In the genomic region with DNA sequence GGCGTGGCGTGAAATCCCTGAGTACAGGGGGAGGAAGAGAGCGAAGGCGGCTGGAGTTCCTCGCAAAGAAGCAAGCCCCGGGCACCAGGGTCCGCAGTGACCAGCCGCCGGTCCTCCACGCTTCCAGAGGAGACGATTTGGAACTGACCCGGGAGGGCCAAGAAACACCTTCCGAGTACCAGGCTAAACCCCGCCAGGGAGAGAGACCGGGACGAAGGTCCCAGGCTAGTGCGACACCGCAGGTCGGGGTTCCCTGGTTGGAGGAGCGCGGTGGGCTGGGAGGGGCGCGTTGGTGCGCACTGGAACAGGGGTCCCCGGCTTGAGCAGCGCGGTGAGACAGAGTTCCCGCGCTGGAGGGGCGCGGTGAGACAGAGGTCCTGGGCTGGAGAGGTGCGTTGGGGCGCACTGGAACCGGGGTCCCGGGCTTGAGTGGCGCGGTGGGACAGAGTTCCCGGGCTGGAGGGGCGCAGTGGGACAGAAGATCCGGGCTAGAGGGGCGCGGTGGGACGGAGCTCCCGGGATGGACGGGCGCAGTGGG, we compare ENCODE assay signal across 8 cellular contexts. TPM values are rescaled to one million over a fixed set of nuclear protein-coding genes. Genes with fewer than 3 reads are reported as not detected.
DNase-seq lines count a peak whose midpoint lies in the region; ATAC-seq and TF ChIP-seq lines count a peak whose summit lies in the region.

No MANE protein-coding gene starts in this region.

- POLR2A ChIA-PET in BJ (lab: Charles Lee): no interaction called here

- TF ChIP-seq CTCF in BJ (IDR thresholded peaks at IDR 0.05; ENCODE audit: insufficient read depth, low read depth, low read length): no peak
- peak; percentile 16 for TF ChIP-seq CTCF in choroid plexus epithelial cell (conservative IDR thresholded peaks at IDR 0.05; ENCODE audit: low read depth, low read length)

- intact Hi-C loops in left colon (cut with DNase I, micrococcal nuclease): no loop called here

- H3K4me1 Mint-ChIP-seq in stimulated activated memory B cell treated with anti-CD40 and anti-IgM and Interleukin-4, amounts not matched to agents 10 μg/mL and 1 μg/mL and 100 μg/mL, for 72 hours: peaks cover 67% of the 10 kb centered on the region

- H3K9me3 Mint-ChIP-seq in stimulated activated memory B cell treated with anti-CD40 and anti-IgM and Interleukin-4, amounts not matched to agents 10 μg/mL and 1 μg/mL and 100 μg/mL, for 72 hours: no peaks in the 10 kb centered on the region

- H3K36me3 Mint-ChIP-seq in stimulated activated memory B cell treated with anti-CD40 and anti-IgM and Interleukin-4, amounts not matched to agents 10 μg/mL and 1 μg/mL and 100 μg/mL, for 72 hours: peaks cover 31% of the 10 kb centered on the region

- CTCF ChIA-PET in BJ (lab: Yijun Ruan, JAX): interaction anchor here (0.6 kb wide), 1 partner anchor 183 kb away, joined by 3 read pairs; no protein-coding TSS in a partner anchor

- ATAC-seq in GM21529 (IDR thresholded peaks at IDR 0.05; ENCODE audit: unreplicated experiment): peak; percentile 17
- peak; percentile 56 for ATAC-seq in SK-N-SH treated with all-trans-retinoic acid at 6 μM for 48 hours
- peak; percentile 56 for ATAC-seq in left colon
- ATAC-seq in stimulated activated memory B cell treated with anti-CD40 and anti-IgM and Interleukin-4, amounts not matched to agents 10 μg/mL and 1 μg/mL and 100 μg/mL, for 72 hours: peak; percentile 20
- no peak for ATAC-seq in HG03045 (IDR thresholded peaks at IDR 0.05; ENCODE audit: unreplicated experiment)

- peak overlapping the region; percentile 94 for H3K4me3 Mint-ChIP-seq in stimulated activated memory B cell treated with anti-CD40 and anti-IgM and Interleukin-4, amounts not matched to agents 10 μg/mL and 1 μg/mL and 100 μg/mL, for 72 hours

- peak overlapping the region; percentile 96 for H3K4me3 ChIP-seq in BJ (ENCODE audit: low read depth, low read length)
- H3K4me3 ChIP-seq in choroid plexus epithelial cell (ENCODE audit: low read depth, low read length): peak overlapping the region; percentile 98

- H3K36me3 ChIP-seq in BJ (ENCODE audit: control insufficient read depth, insufficient read depth, low read length): no peaks in the 10 kb centered on the region

- H3K27ac Mint-ChIP-seq in stimulated activated memory B cell treated with anti-CD40 and anti-IgM and Interleukin-4, amounts not matched to agents 10 μg/mL and 1 μg/mL and 100 μg/mL, for 72 hours: peak overlapping the region; percentile 98

- DNase-seq in BJ (ENCODE audit: low read depth): no peak
- peak; percentile 30 for DNase-seq in choroid plexus epithelial cell (ENCODE audit: low read depth)
- peak; percentile 43 to 62 for DNase-seq in left colon
- DNase-seq in GDM1 (lab: John Stamatoyannopoulos, UW): no peak

- no peaks in the 10 kb centered on the region for H3K27me3 ChIP-seq in BJ (ENCODE audit: control insufficient read depth, insufficient read depth, low read length)

- H3K27me3 Mint-ChIP-seq in stimulated activated memory B cell treated with anti-CD40 and anti-IgM and Interleukin-4, amounts not matched to agents 10 μg/mL and 1 μg/mL and 100 μg/mL, for 72 hours: no peaks in the 10 kb centered on the region

TF ChIP-seq in SK-N-SH treated with all-trans-retinoic acid at 6 μM for 48 hours, 23 proteins besides CTCF, POLR2A, EP300 and RAD21:
- TF ChIP-seq SNAI2 (CRISPR knock-in tag; IDR thresholded peaks at IDR 0.05) (no peak), ZC3H10 (CRISPR knock-in tag; IDR thresholded peaks at IDR 0.05) (no peak), TCF4 (CRISPR knock-in tag; IDR thresholded peaks at IDR 0.05; ENCODE audit: borderline replicate concordance) (no peak), PATZ1 (CRISPR knock-in tag; IDR thresholded peaks at IDR 0.05; ENCODE audit: borderline replicate concordance) (no peak), ARNTL (CRISPR knock-in tag; IDR thresholded peaks at IDR 0.05; ENCODE audit: borderline replicate concordance, low read depth) (no peak), ZNF565 (CRISPR knock-in tag; conservative IDR thresholded peaks at IDR 0.05; ENCODE audit: low read depth) (no peak), CSDC2 (CRISPR knock-in tag; IDR thresholded peaks at IDR 0.05) (no peak), ZFP30 (CRISPR knock-in tag; IDR thresholded peaks at IDR 0.05) (no peak), GLIS3 (CRISPR knock-in tag; IDR thresholded peaks at IDR 0.05) (no peak), BACH2 (CRISPR knock-in tag; IDR thresholded peaks at IDR 0.05; ENCODE audit: borderline replicate concordance) (no peak), TOX (CRISPR knock-in tag; IDR thresholded peaks at IDR 0.05; ENCODE audit: borderline replicate concordance) (no peak), ZNF70 (CRISPR knock-in tag; IDR thresholded peaks at IDR 0.05) (no peak), PPARA (CRISPR knock-in tag; IDR thresholded peaks at IDR 0.05; ENCODE audit: borderline replicate concordance) (no peak)
TF ChIP-seq in SK-N-SH treated with all-trans-retinoic acid at 6 μM for 48 hours: peak in this region for 0.

RNA-seq across cellular contexts. Expression of gene WDFY1, which starts 0.9 kb away (rescaled TPM):
- 67.4 and 90.6 TPM in 2 replicates for polyA plus RNA-seq in BJ (2011; rRNA removed)
- polyA minus RNA-seq in BJ (2011; rRNA and poly(A)+ RNA removed): 138 and 209 TPM in 2 replicates
- total RNA-seq in left colon: 10 to 100 TPM; 67.7 to 73.4 TPM

RNA-seq across cellular contexts. Expression of gene MRPL44, which starts 13.0 kb away (rescaled TPM):
- 12.8 and 17.8 TPM in 2 replicates for polyA plus RNA-seq in BJ (2011; rRNA removed)
- polyA minus RNA-seq in BJ (2011; rRNA and poly(A)+ RNA removed): 3.3 and 4.3 TPM in 2 replicates
- total RNA-seq in left colon: 10 to 100 TPM; 28.6 to 35.5 TPM

Comparison
In these comparisons a context has a peak if more than half of its experiments do, and no peak if none do; other contexts are left out.
1. DNase-seq: peak in choroid plexus epithelial cell (single experiment) and left colon (2 of 2); none in BJ (single experiment) and GDM1 (single experiment).